18 cellular contexts compared by ENCODE assay signal in genomic region chr12:65532162-65532561, GRCh38.
DNase-seq lines count a peak whose midpoint lies in the region; ATAC-seq, FAIRE-seq and TF ChIP-seq lines count a peak whose summit lies in the region.
"Had no signal": no experiment of that assay in that cellular context is flagged by ENCODE, and none has a peak within 500 bp of the region (broad histone marks: within the 10 kb centered on the region; RNA-seq: fewer than 3 reads in every experiment).

No MANE protein-coding gene starts in this region.

- WGBS in SK-N-SH (ENCODE audit: low lambda C conversion rate): 73% methylated on average over 2 of the region's 2 CpGs

- no peak for TF ChIP-seq EP300 in SK-N-SH (IDR thresholded peaks at IDR 0.05; ENCODE audit: borderline replicate concordance in 1 of 2, low read depth in 1 of 2, low read length in 1 of 2)

- H3K4me3 ChIP-seq in SK-N-SH (ENCODE audit: low read depth in 2 of 2, low read length in 1 of 2): no peak overlapping the region
- H3K4me3 ChIP-seq in astrocyte (ENCODE audit: insufficient read depth, low read depth, low read length): peak overlapping the region; percentile 6
- H3K4me3 ChIP-seq: ascending aorta, lower lobe of right lung had no signal

- POLR2A ChIA-PET in SK-N-SH (lab: Yijun Ruan, JAX): no interaction called here

- no peak for ATAC-seq in SK-N-SH treated with all-trans-retinoic acid at 6 μM for 48 hours
- ATAC-seq: lower lobe of right lung, T-helper 17 cell had no signal

- H3K9me3 ChIP-seq in SK-N-SH: no peaks in the 10 kb centered on the region
- no peaks in the 10 kb centered on the region for H3K9me3 ChIP-seq in astrocyte (ENCODE audit: insufficient read depth, low read depth, low read length)
- H3K9me3 ChIP-seq: ascending aorta, neutrophil had no signal

- FAIRE-seq in astrocyte (lab: Jason Lieb, UNC): no peak

- no peaks in the 10 kb centered on the region for H3K27me3 Mint-ChIP-seq in astrocyte (ENCODE audit: low read depth, unreplicated experiment)
- H3K27me3 Mint-ChIP-seq: T-helper 17 cell had no signal

- no peak overlapping the region for H3K4me3 Mint-ChIP-seq in astrocyte (ENCODE audit: unreplicated experiment)
- H3K4me3 Mint-ChIP-seq: activated T-helper 1 cell treated with anti-CD3 and anti-CD28 coated beads, Interleukin-12 subunit alpha, Interleukin-12 subunit beta, Interleukin-2, Interleukin-4 antibody, amounts not matched to agents 30 ng/mL and 10 ng/mL and 1 ng/mL, durations not matched to agents 14 hours and 24 hours and 36 hours; T-helper 17 cell had no signal

- H3K4me1 ChIP-seq in SK-N-SH (ENCODE audit: control insufficient read depth in 1 of 2, insufficient read depth in 2 of 2, low read depth in 1 of 2, low read length in 1 of 2) (peaks cover 0 to 31% of the 10 kb centered on the region in 2 experiments; a peak in 3 of 4 replicates), astrocyte (ENCODE audit: insufficient read depth, low read length) (peaks cover 54% of the 10 kb centered on the region)

- H3K9ac ChIP-seq in SK-N-SH (no peak overlapping the region), astrocyte (ENCODE audit: low read length) (peak overlapping the region; percentile 80)

- peaks cover 5% of the 10 kb centered on the region for H3K9me3 Mint-ChIP-seq in astrocyte (ENCODE audit: unreplicated experiment)

- peak overlapping the region; percentile 4 to 100; a peak in 2 of 4 replicates for H3K27ac ChIP-seq in SK-N-SH (ENCODE audit: low read depth in 2 of 2, low read length in 1 of 2)
- H3K27ac ChIP-seq in astrocyte (ENCODE audit: low read depth, low read length): peak overlapping the region; percentile 97
- H3K27ac ChIP-seq: 22Rv1, ascending aorta, lower lobe of right lung, neutrophil had no signal

- peaks cover 32% of the 10 kb centered on the region for H3F3A ChIP-seq in SK-N-SH (replicated peaks; ENCODE audit: insufficient read depth)

- CTCF ChIA-PET in SK-N-SH (lab: Yijun Ruan, JAX): interaction anchor here (2.0 kb wide), 1 partner anchor 24 kb away, joined by 7 read pairs; no protein-coding TSS in a partner anchor

- H3K4me2 ChIP-seq in SK-N-SH: no peak overlapping the region
- H3K4me2 ChIP-seq in astrocyte (ENCODE audit: low read length): peak overlapping the region; percentile 78

- H2AFZ ChIP-seq in SK-N-SH (ENCODE audit: low read depth): no peak overlapping the region
- no peak overlapping the region for H2AFZ ChIP-seq in astrocyte (ENCODE audit: low read depth, low read length)

- peaks cover 44% of the 10 kb centered on the region for H3K4me1 Mint-ChIP-seq in astrocyte (ENCODE audit: low read depth, unreplicated experiment)
- H3K4me1 Mint-ChIP-seq: T-helper 17 cell had no signal

- no peaks in the 10 kb centered on the region for H4K20me1 ChIP-seq in SK-N-SH (ENCODE audit: insufficient read depth)
- no peaks in the 10 kb centered on the region for H4K20me1 ChIP-seq in astrocyte (ENCODE audit: insufficient read depth, low read length)

- H3K36me3 Mint-ChIP-seq in astrocyte (ENCODE audit: low read depth, unreplicated experiment): peaks cover 1% of the 10 kb centered on the region

- TF ChIP-seq CTCF in SK-N-SH (IDR thresholded peaks at IDR 0.05) (no peak), astrocyte (IDR thresholded peaks at IDR 0.05; ENCODE audit: insufficient read depth, low read depth, low read length) (no peak)

- TF ChIP-seq RAD21 in SK-N-SH (IDR thresholded peaks at IDR 0.05; ENCODE audit: low read length): no peak

- H3K27ac Mint-ChIP-seq in astrocyte (ENCODE audit: unreplicated experiment): peak overlapping the region; percentile 95
- H3K27ac Mint-ChIP-seq: activated T-helper 1 cell treated with anti-CD3 and anti-CD28 coated beads, Interleukin-12 subunit alpha, Interleukin-12 subunit beta, Interleukin-2, Interleukin-4 antibody, amounts not matched to agents 30 ng/mL and 10 ng/mL and 1 ng/mL, durations not matched to agents 14 hours and 24 hours and 36 hours; T-helper 17 cell had no signal

- no peaks in the 10 kb centered on the region for H3K27me3 ChIP-seq in SK-N-SH (ENCODE audit: insufficient read depth)
- H3K27me3 ChIP-seq in astrocyte (ENCODE audit: insufficient read depth, low read length): no peaks in the 10 kb centered on the region
- H3K27me3 ChIP-seq: ascending aorta, neutrophil had no signal

- no peak for DNase-seq in SK-N-SH
- peak; percentile 44 for DNase-seq in astrocyte (ENCODE audit: low read depth)
- peak; percentile 70 for DNase-seq in hepatic stellate cell (ENCODE audit: low spot score)
- DNase-seq in stromal cell of bone marrow (ENCODE audit: low read depth): peak; percentile 52
- no peak for DNase-seq in DMS79 treated with DMSO at 0.1 percent for 48 hours (lab: John Stamatoyannopoulos, UW)
- no peak for DNase-seq in activated CD4-positive, alpha-beta T cell treated with anti-CD3 and anti-CD28 coated beads, Interleukin-2, amount 50 U/mL, for 4 hours
- DNase-seq in NCI-H345 (lab: John Stamatoyannopoulos, UW): no peak
- DNase-seq: activated CD4-positive, alpha-beta T cell treated with anti-CD3 and anti-CD28 coated beads, Interleukin-2, amount 50 U/mL, for 1 hour; effector memory CD4-positive, alpha-beta T cell; head of caudate nucleus; lower lobe of right lung; NCI-H2227 treated with DMSO at 0.1 percent for 48 hours; T-helper 17 cell had no signal

- H3K79me2 ChIP-seq in SK-N-SH (ENCODE audit: insufficient read depth) (0 out of 2 replicates have a peak, but pooled peaks cover 6% of the 10 kb centered on the region), astrocyte (ENCODE audit: insufficient read depth, low read length) (no peaks in the 10 kb centered on the region)

- H3K36me3 ChIP-seq in SK-N-SH (replicated peaks in 1 of 2; ENCODE audit: control insufficient read depth in 1 of 2, insufficient read depth in 2 of 2, low read length in 1 of 2) (peaks cover 0 to 22% of the 10 kb centered on the region in 2 experiments), astrocyte (ENCODE audit: insufficient read depth, low read length) (no peaks in the 10 kb centered on the region)
- H3K36me3 ChIP-seq: ascending aorta, lower lobe of right lung, neutrophil had no signal

- H3K9me2 ChIP-seq in SK-N-SH: no peaks in the 10 kb centered on the region

TF ChIP-seq in SK-N-SH, 30 proteins besides CTCF, POLR2A, EP300 and RAD21 (continues in another document):
- TF ChIP-seq FOXJ3 (CRISPR knock-in tag; IDR thresholded peaks at IDR 0.05) (no peak), TAF1 (IDR thresholded peaks at IDR 0.05; ENCODE audit: borderline replicate concordance, low read depth, low read length) (no peak), RCOR1 (IDR thresholded peaks at IDR 0.05; ENCODE audit: low read length) (no peak), ELF1 (IDR thresholded peaks at IDR 0.05) (no peak), GATA2 (CRISPR knock-in tag; IDR thresholded peaks at IDR 0.05) (no peak)

TF ChIP-seq in SK-N-SH treated with all-trans-retinoic acid at 6 μM for 48 hours, 23 proteins besides CTCF, POLR2A, EP300 and RAD21:
- TF ChIP-seq ZNF565 (CRISPR knock-in tag; conservative IDR thresholded peaks at IDR 0.05; ENCODE audit: low read depth): no peak
- TF ChIP-seq PATZ1 (CRISPR knock-in tag; IDR thresholded peaks at IDR 0.05; ENCODE audit: borderline replicate concordance): no peak
- no peak for TF ChIP-seq CSDC2 (CRISPR knock-in tag; IDR thresholded peaks at IDR 0.05)
- TF ChIP-seq ZFP3 (CRISPR knock-in tag; IDR thresholded peaks at IDR 0.05): no peak
TF ChIP-seq in SK-N-SH treated with all-trans-retinoic acid at 6 μM for 48 hours: peak in this region for 0.

Comparison
In these comparisons a context has a peak if more than half of its experiments do, and no peak if none do; other contexts are left out.
1. DNase-seq: peak in astrocyte (single experiment), hepatic stellate cell (single experiment) and stromal cell of bone marrow (single experiment); none in SK-N-SH (single experiment), DMS79 treated with DMSO at 0.1 percent for 48 hours (single experiment), activated CD4-positive, alpha-beta T cell treated with anti-CD3 and anti-CD28 coated beads, Interleukin-2, amount 50 U/mL, for 4 hours (0 of 2) and NCI-H345 (single experiment).